27 cellular contexts compared by ENCODE assay signal in genomic region chr11:79415411-79415810, GRCh38. TPM values are rescaled to one million over a fixed set of nuclear protein-coding genes. Genes with fewer than 3 reads are reported as not detected.
DNase-seq lines count a peak whose midpoint lies in the region; ATAC-seq and TF ChIP-seq lines count a peak whose summit lies in the region.
"Had no signal": no experiment of that assay in that cellular context is flagged by ENCODE, and none has a peak within 500 bp of the region (broad histone marks: within the 10 kb centered on the region; RNA-seq: fewer than 3 reads in every experiment).

No MANE protein-coding gene starts in this region.

- TF ChIP-seq POLR2A in adrenal gland (IDR thresholded peaks at IDR 0.05): no peak

- intact Hi-C loops in adrenal gland (cut with DNase I): no loop called here

- H3K27ac ChIP-seq in adrenal gland: peak overlapping the region in 4 of 5 donors; percentile 16 to 88 (median 72)
- H3K27ac ChIP-seq in subcutaneous abdominal adipose tissue (ENCODE audit: low read depth, low read length): peak overlapping the region; percentile 88
- H3K27ac ChIP-seq: BLaER1 treated with 17β-estradiol and CSF1 and Interleukin-3, amounts not matched to agents 10 nM and 100 nM; SK-N-MC; upper lobe of left lung had no signal

- 75 to 89% (median 83%) methylated on average over 1 of the region's 1 CpG for WGBS in adrenal gland, 4 donors

- peaks cover 25 to 30% of the 10 kb centered on the region in 2 donors for H3K4me1 ChIP-seq in adrenal gland (replicated peaks in 1 of 2)
- peaks cover 6 to 28% (median 24%) of the 10 kb centered on the region in 5 donors for H3K4me1 ChIP-seq in subcutaneous abdominal adipose tissue (ENCODE audit: control insufficient read depth in 5 of 5, insufficient read depth in 5 of 5, low read length in 5 of 5)

- ATAC-seq in HG03432 (IDR thresholded peaks at IDR 0.05; ENCODE audit: unreplicated experiment): no peak
- ATAC-seq: stimulated activated memory B cell treated with anti-CD40 and anti-IgM and Interleukin-4, amounts not matched to agents 10 μg/mL and 1 μg/mL and 100 μg/mL, for 72 hours; T-helper 17 cell had no signal

- DNase-seq in HT1080 (ENCODE audit: low read depth) (peak; percentile 55), adrenal gland (no peak), foreskin fibroblast (peak; percentile 63 to 72), UCSD-AML1 (lab: John Stamatoyannopoulos, UW; ENCODE audit: unreplicated experiment) (no peak), NCI-H1092 (lab: John Stamatoyannopoulos, UW) (no peak), NCI-H1436 (lab: John Stamatoyannopoulos, UW) (no peak)
- DNase-seq: activated CD4-positive, alpha-beta memory T cell treated with anti-CD3 and anti-CD28 coated beads, Interleukin-2, amount 10 ng/mL, durations not matched to agents 7 days and 5 days; activated CD4-positive, alpha-beta T cell treated with anti-CD3 and anti-CD28 coated beads for 1 hour; activated CD8-positive, alpha-beta memory T cell treated with anti-CD3 and anti-CD28 coated beads, Interleukin-2, amount 50 U/mL, for 4 hours; activated naive CD4-positive, alpha-beta T cell treated with anti-CD3 and anti-CD28 coated beads, Interleukin-2, amount 10 ng/mL, durations not matched to agents 7 days and 5 days; amniotic stem cell; DMS153; effector CD4-positive, alpha-beta T cell; GDM1; HCEC 1CT; NCI-H187 treated with DMSO at 0.1 percent for 48 hours; NCI-H2171 treated with DMSO at 0.1 percent for 48 hours; NCI-H510A; T-helper 17 cell had no signal

- H3K36me3 ChIP-seq in adrenal gland (replicated peaks in 1 of 2) (no peaks in the 10 kb centered on the region), subcutaneous abdominal adipose tissue (ENCODE audit: control insufficient read depth in 5 of 5, insufficient read depth in 5 of 5, low read length in 5 of 5) (no peaks in the 10 kb centered on the region)
- H3K36me3 ChIP-seq: upper lobe of left lung had no signal

- H3K4me3 ChIP-seq in adrenal gland (no peak overlapping the region), foreskin fibroblast (ENCODE audit: low read depth in 1 of 2, low read length in 2 of 2) (no peak overlapping the region), subcutaneous abdominal adipose tissue (ENCODE audit: low read depth in 1 of 5, low read length in 5 of 5) (no peak overlapping the region)
- H3K4me3 ChIP-seq: BLaER1 treated with 17β-estradiol and CSF1 and Interleukin-3, amounts not matched to agents 10 nM and 100 nM; lung; SK-N-MC; upper lobe of left lung had no signal

- TF ChIP-seq CTCF in adrenal gland (IDR thresholded peaks at IDR 0.05) (no peak), foreskin fibroblast (IDR thresholded peaks at IDR 0.05; ENCODE audit: low read depth, low read length) (no peak)

- H3K9me3 ChIP-seq in adrenal gland (replicated peaks in 1 of 3): no peaks in the 10 kb centered on the region
- no peaks in the 10 kb centered on the region for H3K9me3 ChIP-seq in subcutaneous abdominal adipose tissue (ENCODE audit: control insufficient read depth in 5 of 5, low read length in 5 of 5)

- H3K27me3 ChIP-seq in adrenal gland (no peaks in the 10 kb centered on the region), subcutaneous abdominal adipose tissue (ENCODE audit: control insufficient read depth in 5 of 5, insufficient read depth in 4 of 5, low read length in 5 of 5) (no peaks in the 10 kb centered on the region)
- H3K27me3 ChIP-seq: upper lobe of left lung had no signal

- peak overlapping the region in 1 of 5 donors; percentile 21 for H3K9ac ChIP-seq in subcutaneous abdominal adipose tissue (ENCODE audit: low read length in 5 of 5)
- H3K9ac ChIP-seq: BLaER1 treated with 17β-estradiol and CSF1 and Interleukin-3, amounts not matched to agents 10 nM and 100 nM had no signal

RNA-seq across cellular contexts. Expression of gene TENM4, which starts 25.4 kb away (rescaled TPM):
- total RNA-seq in HT1080 (2014; rRNA removed; shearing (Covaris generic)): 27.1 and 33.5 TPM in 2 replicates
- polyA plus RNA-seq in HT1080 (2015; cell fraction: cytosol; rRNA removed): 7.9 and 8.0 TPM in 2 replicates
- polyA plus RNA-seq in HT1080 (2015; cell fraction: nucleus; rRNA removed): 15.5 and 17.6 TPM in 2 replicates
- total RNA-seq in adrenal gland: 10 to 100 TPM in 4 of 8 donors, 1 to 10 TPM in 4; 3.3 to 24.9 (median 9.6) TPM
- polyA plus RNA-seq in adrenal gland: 1 to 10 TPM in 2 of 3 donors, under 1 TPM in 1; 0.74 to 3.1 (median 1.6) TPM
- total RNA-seq: activated CD4-positive, alpha-beta memory T cell treated with anti-CD3 and anti-CD28 coated beads, Interleukin-2, amount 10 ng/mL, durations not matched to agents 7 days and 5 days; OCI-LY7 had no signal

Comparison
In these comparisons a context has a peak if more than half of its experiments do, and no peak if none do; other contexts are left out.
1. DNase-seq: peak in HT1080 (single experiment) and foreskin fibroblast (2 of 2); none in adrenal gland (0 of 7), UCSD-AML1 (single experiment), NCI-H1092 (single experiment) and NCI-H1436 (single experiment).